16 cellular contexts compared by ENCODE assay signal in genomic region chr3:194494951-194495374, GRCh38. TPM values are rescaled to one million over a fixed set of nuclear protein-coding genes. Genes with fewer than 3 reads are reported as not detected.
DNase-seq lines count a peak whose midpoint lies in the region; ATAC-seq and TF ChIP-seq lines count a peak whose summit lies in the region.
"Had no signal": no experiment of that assay in that cellular context is flagged by ENCODE, and none has a peak within 500 bp of the region (broad histone marks: within the 10 kb centered on the region; RNA-seq: fewer than 3 reads in every experiment).

No MANE protein-coding gene starts in this region.

- in situ Hi-C loops in KBM-7 (cut with MboI; ENCODE audit: low pct_unique_long_range_greater_than_20kb, low sequenced_read_pairs): no loop called here

- H3K27ac ChIP-seq in 22Rv1 (peak overlapping the region; percentile 56; the same call in 1 of the 2 replicates), right lobe of liver (peak overlapping the region; percentile 61 to 91 (median 90))
- H3K27ac ChIP-seq: esophagus squamous epithelium had no signal

- peaks cover 2% of the 10 kb centered on the region for H3K4me1 Mint-ChIP-seq in endothelial cell (ENCODE audit: unreplicated experiment)
- H3K4me1 Mint-ChIP-seq: brain had no signal

- no peaks in the 10 kb centered on the region for H3K9me3 ChIP-seq in right lobe of liver
- H3K9me3 ChIP-seq: esophagus squamous epithelium had no signal

- DNase-seq in DMS79 treated with DMSO at 0.1 percent for 48 hours (lab: John Stamatoyannopoulos, UW): peak; percentile 49
- DNase-seq in amniotic epithelial cell (ENCODE audit: low read depth): peak; percentile 46
- DNase-seq in right lobe of liver: peak; percentile 62 to 94 (median 89)
- no peak for DNase-seq in occipital lobe (lab: John Stamatoyannopoulos, UW)
- DNase-seq in endothelial cell (ENCODE audit: low spot score): no peak
- no peak for DNase-seq in KBM-7
- DNase-seq: activated naive CD4-positive, alpha-beta T cell treated with anti-CD3 and anti-CD28 coated beads for 36 hours; esophagus squamous epithelium; Kasumi-1; NCI-H187; NCI-H526; RPMI8226; stimulated activated naive CD8-positive, alpha-beta T cell treated with anti-CD3 and anti-CD28 coated beads, Interleukin-15, Interleukin-2, amounts not matched to agents 100 U/mL and 50 U/mL, for 24 hours had no signal

- intact Hi-C loops in right lobe of liver (cut with DNase I): no loop called here

- peak; percentile 54 for TF ChIP-seq POLR2A in right lobe of liver (IDR thresholded peaks at IDR 0.05)

- peaks cover 2 to 45% (median 22%) of the 10 kb centered on the region in 4 donors for H3K4me1 ChIP-seq in right lobe of liver

- no peak overlapping the region for H3K4me3 Mint-ChIP-seq in endothelial cell (ENCODE audit: unreplicated experiment)
- H3K4me3 Mint-ChIP-seq: activated naive CD4-positive, alpha-beta T cell treated with anti-CD3 and anti-CD28 coated beads for 36 hours; brain had no signal

- H3K36me3 Mint-ChIP-seq in endothelial cell (ENCODE audit: low read depth, unreplicated experiment): no peaks in the 10 kb centered on the region
- H3K36me3 Mint-ChIP-seq: brain had no signal

- no peaks in the 10 kb centered on the region for H3K36me3 ChIP-seq in right lobe of liver
- H3K36me3 ChIP-seq: esophagus squamous epithelium had no signal

- TF ChIP-seq CTCF in 22Rv1 (IDR thresholded peaks at IDR 0.05) (no peak), right lobe of liver (IDR thresholded peaks at IDR 0.05) (no peak), endothelial cell (IDR thresholded peaks at IDR 0.05; ENCODE audit: unreplicated experiment) (no peak)

- H3K27ac Mint-ChIP-seq in endothelial cell (ENCODE audit: unreplicated experiment): no peak overlapping the region
- H3K27ac Mint-ChIP-seq: activated naive CD4-positive, alpha-beta T cell treated with anti-CD3 and anti-CD28 coated beads for 36 hours; brain had no signal

- no peaks in the 10 kb centered on the region for H3K9me3 Mint-ChIP-seq in endothelial cell (ENCODE audit: unreplicated experiment)
- H3K9me3 Mint-ChIP-seq: activated naive CD4-positive, alpha-beta T cell treated with anti-CD3 and anti-CD28 coated beads for 36 hours; brain had no signal

- peaks cover 2% of the 10 kb centered on the region for H3K27me3 Mint-ChIP-seq in endothelial cell (ENCODE audit: unreplicated experiment)

- H3K4me3 ChIP-seq in right lobe of liver: no peak overlapping the region
- H3K4me3 ChIP-seq: esophagus squamous epithelium had no signal

- WGBS in right lobe of liver (ENCODE audit: insufficient coverage, low coverage, low lambda C conversion rate, missing lambda C conversion rate): 0% methylated on average over 1 of the region's 5 CpGs

- H3K27me3 ChIP-seq in right lobe of liver: no peaks in the 10 kb centered on the region
- H3K27me3 ChIP-seq: esophagus squamous epithelium had no signal

- peak; percentile 74 to 92 (median 84) for ATAC-seq in right lobe of liver
- ATAC-seq in GM21619 (IDR thresholded peaks at IDR 0.05; ENCODE audit: unreplicated experiment): no peak
- ATAC-seq: stimulated activated naive CD8-positive, alpha-beta T cell treated with anti-CD3 and anti-CD28 coated beads, Interleukin-15, Interleukin-2, amounts not matched to agents 100 U/mL and 50 U/mL, for 24 hours had no signal

RNA-seq across cellular contexts. Expression of gene ATP13A3, which starts 8.2 kb away (rescaled TPM):
- total RNA-seq in right lobe of liver (100 to 1,000 TPM; 109 to 172 (median 145) TPM), occipital lobe (146 TPM), endothelial cell (ENCODE audit: unreplicated experiment) (32.1 TPM)

Comparison
In these comparisons a context has a peak if more than half of its experiments do, and no peak if none do; other contexts are left out.
1. DNase-seq: peak in DMS79 treated with DMSO at 0.1 percent for 48 hours (single experiment), amniotic epithelial cell (single experiment) and right lobe of liver (3 of 3); none in occipital lobe (single experiment), endothelial cell (single experiment) and KBM-7 (single experiment).